Comparison of ENCODE assay signal across 16 cellular contexts in the genomic region with DNA sequence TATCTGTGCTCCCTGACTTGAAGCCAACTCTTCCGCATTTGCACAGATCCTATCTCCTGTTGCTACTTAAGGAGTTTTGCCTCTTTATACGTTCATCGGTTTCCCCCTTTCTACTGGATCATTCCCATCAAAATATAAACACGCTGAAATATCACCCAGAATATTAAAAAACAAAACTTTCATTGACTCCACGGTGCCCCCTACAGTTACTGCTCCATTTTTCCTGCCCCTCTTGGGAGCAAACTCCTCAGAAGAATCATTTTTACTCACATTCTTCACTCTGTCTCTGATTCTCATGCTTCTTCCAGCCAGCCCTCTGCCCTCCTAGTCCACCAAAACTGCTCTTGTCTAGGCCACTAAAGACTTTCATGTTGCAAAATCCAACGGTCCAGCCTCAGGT.
DNase-seq lines count a peak whose midpoint lies in the region; ATAC-seq and TF ChIP-seq lines count a peak whose summit lies in the region.
"Had no signal": no experiment of that assay in that cellular context is flagged by ENCODE, and none has a peak within 500 bp of the region (broad histone marks: within the 10 kb centered on the region; RNA-seq: fewer than 3 reads in every experiment).

No MANE protein-coding gene starts in this region.

- H3K27me3 Mint-ChIP-seq in activated T-cell treated with anti-CD3 and anti-CD28 coated beads, Interleukin-2, amount 50 U/mL, for 72 hours (ENCODE audit: low read depth) = no peaks in the 10 kb centered on the region
- no peaks in the 10 kb centered on the region for H3K27me3 Mint-ChIP-seq in T-cell
- H3K27me3 Mint-ChIP-seq: activated CD4-positive, alpha-beta memory T cell treated with anti-CD3 and anti-CD28 coated beads for 36 hours had no signal

- H3K4me3 ChIP-seq in OCI-LY7 (ENCODE audit: low read depth, low read length, poor library complexity, severe bottlenecking) (no peak overlapping the region), retinal pigment epithelial cell (ENCODE audit: low read length) (no peak overlapping the region), mucosa of descending colon (no peak overlapping the region)
- H3K4me3 ChIP-seq: lower lobe of right lung, thoracic aorta had no signal

- no peak overlapping the region for H3K4me2 ChIP-seq in OCI-LY7 (ENCODE audit: low read length)

- H3K4me1 ChIP-seq in OCI-LY7 (ENCODE audit: insufficient read depth, low read length, poor library complexity, severe bottlenecking) (peaks cover 11% of the 10 kb centered on the region), mucosa of descending colon (ENCODE audit: low read depth) (peaks cover 13% of the 10 kb centered on the region)

- TF ChIP-seq CTCF in OCI-LY7 (conservative IDR thresholded peaks at IDR 0.05; ENCODE audit: low read length) (peak; percentile 70), retinal pigment epithelial cell (conservative IDR thresholded peaks at IDR 0.05; ENCODE audit: low read depth, low read length) (peak; percentile 23), mucosa of descending colon (IDR thresholded peaks at IDR 0.05) (no peak)

- H3K36me3 Mint-ChIP-seq in activated T-cell treated with anti-CD3 and anti-CD28 coated beads, Interleukin-2, amount 50 U/mL, for 72 hours (ENCODE audit: insufficient read depth in 2 of 2) = peaks cover 3 to 12% of the 10 kb centered on the region in 2 donors
- H3K36me3 Mint-ChIP-seq in T-cell = no peaks in the 10 kb centered on the region

- DNase-seq in activated T-cell treated with anti-CD3 and anti-CD28 coated beads, Interleukin-2, amount 50 U/mL, for 72 hours = no peak
- DNase-seq in activated T-cell treated with anti-CD3 and anti-CD28 coated beads, Interleukin-2, amount 50 U/mL, for 48 hours = no peak
- DNase-seq in OCI-LY7 (ENCODE audit: low spot score) = no peak
- no peak for DNase-seq in epithelial cell of prostate (ENCODE audit: low read depth, low spot score)
- DNase-seq in retinal pigment epithelial cell (ENCODE audit: low read depth) = no peak
- DNase-seq in T-cell = no peak
- DNase-seq in left colon = no peak
- DNase-seq in mucosa of descending colon = no peak
- DNase-seq: activated CD4-positive, alpha-beta memory T cell treated with anti-CD3 and anti-CD28 coated beads for 36 hours; activated gamma-delta T cell; lower lobe of right lung; NCI-H187 treated with DMSO at 0.1 percent for 48 hours; NCI-H82; occipital lobe; T-helper 9 cell had no signal

- H3K4me3 Mint-ChIP-seq in activated T-cell treated with anti-CD3 and anti-CD28 coated beads, Interleukin-2, amount 50 U/mL, for 72 hours = no peak overlapping the region
- H3K4me3 Mint-ChIP-seq in T-cell = peak overlapping the region in 1 of 3 donors; percentile 14
- H3K4me3 Mint-ChIP-seq: activated CD4-positive, alpha-beta memory T cell treated with anti-CD3 and anti-CD28 coated beads for 36 hours had no signal

- no peaks in the 10 kb centered on the region for H3K9me2 ChIP-seq in OCI-LY7 (ENCODE audit: insufficient read depth, low read length)

- H2AFZ ChIP-seq in OCI-LY7 (ENCODE audit: low read length) = no peak overlapping the region

- intact Hi-C loops in OCI-LY7 (cut with micrococcal nuclease; ENCODE audit: unreplicated experiment) = no loop called here
- intact Hi-C loops in left colon (cut with DNase I, micrococcal nuclease) = no loop called here
- intact Hi-C loops in mucosa of descending colon (cut with DNase I, micrococcal nuclease) = no loop called here

- H3K79me2 ChIP-seq in OCI-LY7 (ENCODE audit: insufficient read depth, low read depth, low read length) = no peaks in the 10 kb centered on the region

- POLR2A ChIA-PET in OCI-LY7 (lab: Charles Lee) (interaction anchor here (0.7 kb wide), 1 partner anchor 12 kb away, joined by 5 read pairs; no protein-coding TSS in a partner anchor), T-cell (lab: Charles Lee) (no interaction called here)

- no TSS peak for BruUV-seq in OCI-LY7 (replicated peaks; lab: Mats Ljungman, UMichigan)

- no peaks in the 10 kb centered on the region for H3K36me3 ChIP-seq in OCI-LY7 (ENCODE audit: insufficient read depth, low read length)
- H3K36me3 ChIP-seq in mucosa of descending colon (ENCODE audit: low read depth) = no peaks in the 10 kb centered on the region
- H3K36me3 ChIP-seq: lower lobe of right lung, thoracic aorta had no signal

- H3K9me3 ChIP-seq in OCI-LY7 (ENCODE audit: low read length) (no peaks in the 10 kb centered on the region), mucosa of descending colon (no peaks in the 10 kb centered on the region)
- H3K9me3 ChIP-seq: lower lobe of right lung, thoracic aorta had no signal

- peaks cover 40% of the 10 kb centered on the region for H3K4me1 Mint-ChIP-seq in activated T-cell treated with anti-CD3 and anti-CD28 coated beads, Interleukin-2, amount 50 U/mL, for 72 hours (ENCODE audit: low read depth)
- peaks cover 47 to 52% (median 50%) of the 10 kb centered on the region in 3 donors for H3K4me1 Mint-ChIP-seq in T-cell

- H3K9me3 Mint-ChIP-seq in activated T-cell treated with anti-CD3 and anti-CD28 coated beads, Interleukin-2, amount 50 U/mL, for 72 hours = no peaks in the 10 kb centered on the region
- no peaks in the 10 kb centered on the region for H3K9me3 Mint-ChIP-seq in T-cell
- H3K9me3 Mint-ChIP-seq: activated CD4-positive, alpha-beta memory T cell treated with anti-CD3 and anti-CD28 coated beads for 36 hours had no signal

- no peak for ATAC-seq in activated T-cell treated with anti-CD3 and anti-CD28 coated beads, Interleukin-2, amount 50 U/mL, for 72 hours (replicated peaks in 1 of 2)
- ATAC-seq in T-cell (replicated peaks in 1 of 4) (no peak), left colon (no peak), mucosa of descending colon (no peak)
- ATAC-seq: lower lobe of right lung had no signal

- no peak overlapping the region for H3K27ac ChIP-seq in OCI-LY7 (ENCODE audit: low read depth, low read length, poor library complexity, severe bottlenecking)
- peak overlapping the region; percentile 84 for H3K27ac ChIP-seq in epithelial cell of prostate
- H3K27ac ChIP-seq: lower lobe of right lung, thoracic aorta had no signal

- H4K20me1 ChIP-seq in OCI-LY7 (ENCODE audit: insufficient read depth, low read length) = no peaks in the 10 kb centered on the region

- H3K27ac Mint-ChIP-seq in activated T-cell treated with anti-CD3 and anti-CD28 coated beads, Interleukin-2, amount 50 U/mL, for 72 hours = peak overlapping the region; percentile 7
- peak overlapping the region in 1 of 2 donors; percentile 80 for H3K27ac Mint-ChIP-seq in T-cell

- CTCF ChIA-PET in OCI-LY7 (lab: Charles Lee; ENCODE audit: unreplicated experiment) (no interaction called here), T-cell (lab: Charles Lee) (no interaction called here)
